18 cellular contexts compared by ENCODE assay signal in genomic region chr15:64859226-64859625, GRCh38.
"Had no signal": no experiment of that assay in that cellular context is flagged by ENCODE, and none has a peak within 500 bp of the region (broad histone marks: within the 10 kb centered on the region; RNA-seq: fewer than 3 reads in every experiment).

No MANE protein-coding gene starts in this region.

- H3K27me3 ChIP-seq: brain microvascular endothelial cell, suprapubic skin had no signal

- DNase-seq: activated naive CD4-positive, alpha-beta T cell; activated naive CD8-positive, alpha-beta T cell treated with anti-CD3 and anti-CD28 coated beads, Interleukin-2, amount 10 ng/mL, durations not matched to agents 7 days and 5 days; anterior cingulate cortex; brain microvascular endothelial cell; cerebellar nuclear complex; endodermal cell; hypothalamus; kidney glomerular epithelial cell; midbrain; nucleus accumbens; retina; SHP77 treated with DMSO at 0.1 percent for 48 hours; stimulated activated CD4-positive, alpha-beta T cell treated with anti-CD3 and anti-CD28 coated beads, Interleukin-2, amount 100 ng/mL, for 48 hours; stimulated activated naive CD4-positive, alpha-beta T cell; WERI-Rb-1 had no signal

- H3K4me3 ChIP-seq: suprapubic skin had no signal

- H3K9me3 Mint-ChIP-seq: activated naive CD8-positive, alpha-beta T cell treated with anti-CD3 and anti-CD28 coated beads, Interleukin-2, amount 10 ng/mL, durations not matched to agents 7 days and 5 days; activated T-helper 1 cell treated with anti-CD3 and anti-CD28 coated beads, Interleukin-12 subunit alpha, Interleukin-12 subunit beta, Interleukin-2, Interleukin-4 antibody, amounts not matched to agents 30 ng/mL and 10 ng/mL and 1 ng/mL, durations not matched to agents 14 hours and 24 hours and 36 hours; endodermal cell; T-helper 1 cell treated with Interleukin-12 subunit alpha and Interleukin-12 subunit beta and Interleukin-4 antibody, amounts not matched to agents 30 μg/mL and 1 μg/mL, for 36 hours had no signal

- H3K27me3 Mint-ChIP-seq: activated naive CD8-positive, alpha-beta T cell treated with anti-CD3 and anti-CD28 coated beads, Interleukin-2, amount 10 ng/mL, durations not matched to agents 7 days and 5 days had no signal

- H3K4me3 Mint-ChIP-seq: activated naive CD8-positive, alpha-beta T cell treated with anti-CD3 and anti-CD28 coated beads, Interleukin-2, amount 10 ng/mL, durations not matched to agents 7 days and 5 days; activated T-helper 1 cell treated with anti-CD3 and anti-CD28 coated beads, Interleukin-12 subunit alpha, Interleukin-12 subunit beta, Interleukin-2, Interleukin-4 antibody, amounts not matched to agents 30 ng/mL and 10 ng/mL and 1 ng/mL, durations not matched to agents 14 hours and 24 hours and 36 hours; endodermal cell; T-helper 1 cell treated with Interleukin-12 subunit alpha and Interleukin-12 subunit beta and Interleukin-4 antibody, amounts not matched to agents 30 μg/mL and 1 μg/mL, for 36 hours had no signal

- H3K27ac Mint-ChIP-seq: activated naive CD8-positive, alpha-beta T cell treated with anti-CD3 and anti-CD28 coated beads, Interleukin-2, amount 10 ng/mL, durations not matched to agents 7 days and 5 days; activated T-helper 1 cell treated with anti-CD3 and anti-CD28 coated beads, Interleukin-12 subunit alpha, Interleukin-12 subunit beta, Interleukin-2, Interleukin-4 antibody, amounts not matched to agents 30 ng/mL and 10 ng/mL and 1 ng/mL, durations not matched to agents 14 hours and 24 hours and 36 hours; T-helper 1 cell treated with Interleukin-12 subunit alpha and Interleukin-12 subunit beta and Interleukin-4 antibody, amounts not matched to agents 30 μg/mL and 1 μg/mL, for 36 hours had no signal

- H3K27ac ChIP-seq: brain microvascular endothelial cell, suprapubic skin, WERI-Rb-1 had no signal

- H3K9me3 ChIP-seq: suprapubic skin had no signal
